ENCODE assay signal across 8 cellular contexts in genomic region chr4:169270156-169270809, GRCh38. TPM values are rescaled to one million over a fixed set of nuclear protein-coding genes. Genes with fewer than 3 reads are reported as not detected.
DNase-seq lines count a peak whose midpoint lies in the region; ATAC-seq, FAIRE-seq and TF ChIP-seq lines count a peak whose summit lies in the region.

No MANE protein-coding gene starts in this region.

- peaks cover 25% of the 10 kb centered on the region for H3K4me1 ChIP-seq in smooth muscle cell (ENCODE audit: low read depth)

- H3K4me2 ChIP-seq in smooth muscle cell: peak overlapping the region; percentile 89

- TF ChIP-seq CTCF in bronchial epithelial cell (IDR thresholded peaks at IDR 0.05; ENCODE audit: insufficient read depth, low read length, severe bottlenecking): peak; percentile 47
- no peak for TF ChIP-seq CTCF in smooth muscle cell (IDR thresholded peaks at IDR 0.05; ENCODE audit: borderline replicate concordance, insufficient read depth, poor library complexity, severe bottlenecking)

- H3K9ac ChIP-seq in smooth muscle cell (ENCODE audit: low read depth): peak overlapping the region; percentile 91

- no peaks in the 10 kb centered on the region for H3K9me3 ChIP-seq in smooth muscle cell (replicated peaks; ENCODE audit: low read depth)

- ATAC-seq in GM19372 (IDR thresholded peaks at IDR 0.05; ENCODE audit: low read depth, unreplicated experiment) (peak; percentile 41), HG03378 (IDR thresholded peaks at IDR 0.05; ENCODE audit: unreplicated experiment) (peak; percentile 37)

- no peak for FAIRE-seq in bronchial epithelial cell (lab: Jason Lieb, UNC)

- H3K27me3 ChIP-seq in bronchial epithelial cell (ENCODE audit: control insufficient read depth, insufficient read depth, low read length) (no peaks in the 10 kb centered on the region), smooth muscle cell (ENCODE audit: low read depth) (no peaks in the 10 kb centered on the region)

- peak; percentile 42 for DNase-seq in EL
- peak; percentile 45 for DNase-seq in RPMI7951 (ENCODE audit: low read depth)
- no peak for DNase-seq in bronchial epithelial cell (ENCODE audit: low read depth)
- DNase-seq in islet precursor cell: peak; percentile 81
- DNase-seq in smooth muscle cell (lab: John Stamatoyannopoulos, UW; ENCODE audit: unreplicated experiment): peak; percentile 57
- DNase-seq in central memory CD4-positive, alpha-beta T cell: no peak

- H3K4me3 ChIP-seq in bronchial epithelial cell (ENCODE audit: low read depth, low read length): peak overlapping the region; percentile 61
- peak overlapping the region; percentile 83 for H3K4me3 ChIP-seq in smooth muscle cell

- peak overlapping the region; percentile 76 for H3K27ac ChIP-seq in smooth muscle cell (ENCODE audit: low read depth)

- H2AFZ ChIP-seq in smooth muscle cell (ENCODE audit: low read depth): peak overlapping the region; percentile 86

- 1% methylated on average over 50 of the region's 56 CpGs for WGBS in smooth muscle cell (ENCODE audit: low lambda C conversion rate)

- peaks cover 35% of the 10 kb centered on the region for H3K79me2 ChIP-seq in smooth muscle cell (ENCODE audit: low read depth)

- peaks cover 28% of the 10 kb centered on the region for H4K20me1 ChIP-seq in smooth muscle cell (ENCODE audit: low read depth)

- peaks cover 1% of the 10 kb centered on the region for H3K36me3 ChIP-seq in bronchial epithelial cell (ENCODE audit: control insufficient read depth, insufficient read depth, low read length)
- no peaks in the 10 kb centered on the region for H3K36me3 ChIP-seq in smooth muscle cell (ENCODE audit: low read depth)

- peaks cover 21% of the 10 kb centered on the region for H3F3A ChIP-seq in smooth muscle cell (ENCODE audit: low read depth)

RNA-seq across cellular contexts. Expression of gene SH3RF1, which starts 0.5 kb away (rescaled TPM):
- total RNA-seq in RPMI7951 (2014; rRNA removed; shearing (Covaris generic)): 6.3 and 9.4 TPM in 2 replicates
- total RNA-seq in bronchial epithelial cell (9.0 and 14.0 TPM in 2 replicates), smooth muscle cell (5.2 and 10.2 TPM in 2 replicates)
- polyA plus RNA-seq in smooth muscle cell: 9.4 and 17.9 TPM in 2 replicates

Comparison
In these comparisons a context has a peak if more than half of its experiments do, and no peak if none do; other contexts are left out.
1. DNase-seq: peak in EL (single experiment), RPMI7951 (single experiment), islet precursor cell (single experiment) and smooth muscle cell (single experiment); none in bronchial epithelial cell (single experiment) and central memory CD4-positive, alpha-beta T cell (single experiment).